In the genomic region with DNA sequence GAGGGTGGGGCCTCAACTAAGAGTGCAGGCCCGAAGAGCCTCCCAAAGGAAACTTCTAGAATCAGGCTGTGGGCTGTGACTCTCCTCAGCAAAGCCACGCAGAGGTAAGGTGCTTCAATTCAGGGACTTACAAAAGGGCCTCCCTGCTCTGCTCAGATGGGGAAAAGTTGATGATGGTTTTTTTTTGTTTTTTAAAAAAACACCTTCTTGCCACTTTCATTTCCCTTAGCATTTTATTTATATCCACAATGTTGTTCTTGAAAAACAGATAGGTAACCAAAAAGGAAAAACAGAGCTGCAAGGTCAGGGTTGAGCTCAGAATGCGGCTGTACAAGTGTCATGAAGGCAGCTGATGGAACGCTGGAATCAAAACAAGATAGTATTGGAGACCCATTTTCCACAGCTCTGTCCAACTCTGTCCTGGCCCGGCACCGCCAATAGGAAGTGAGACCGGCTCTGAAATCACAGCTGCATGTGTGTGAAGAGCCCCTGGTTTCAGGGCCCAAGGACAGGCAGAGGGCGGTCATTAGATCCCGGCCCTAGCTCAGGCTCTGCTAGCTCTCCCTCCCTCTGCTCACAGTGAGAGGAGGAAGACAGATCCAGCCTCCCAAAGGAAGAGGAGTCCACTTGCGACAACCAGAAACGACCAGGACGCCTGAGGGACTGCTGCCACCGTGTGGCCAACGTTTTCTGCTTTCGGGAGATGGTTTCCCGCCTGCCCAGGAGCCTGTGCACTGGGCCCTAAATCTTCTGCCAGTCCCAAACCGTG, we compare ENCODE assay signal across 8 cellular contexts. TPM values are rescaled to one million over a fixed set of nuclear protein-coding genes. Genes with fewer than 3 reads are reported as not detected.
DNase-seq lines count a peak whose midpoint lies in the region; ATAC-seq and TF ChIP-seq lines count a peak whose summit lies in the region.

No MANE protein-coding gene starts in this region.

- no peak overlapping the region for H3K4me3 ChIP-seq in kidney epithelial cell (ENCODE audit: low read depth, low read length)

- ATAC-seq in GM19328 (IDR thresholded peaks at IDR 0.05; ENCODE audit: unreplicated experiment), result no peak

- TF ChIP-seq CTCF in kidney epithelial cell (IDR thresholded peaks at IDR 0.05; ENCODE audit: insufficient read depth, low read length, poor library complexity, severe bottlenecking), result peak; percentile 82

- DNase-seq in NCI-H1105 treated with DMSO at 0.1 percent for 48 hours (lab: John Stamatoyannopoulos, UW), result peak; percentile 5
- DNase-seq in NCI-H1105 (lab: John Stamatoyannopoulos, UW), result no peak
- DNase-seq in NCI-H2081 (lab: John Stamatoyannopoulos, UW), result peak; percentile 24 to 54
- DNase-seq in activated CD4-positive, CD25-positive, alpha-beta regulatory T cell treated with anti-CD3 and anti-CD28 coated beads, Interleukin-2, amount 50 U/mL, for 16 hours (ENCODE audit: low read depth, low spot score), result peak; percentile 52
- peak; percentile 69 for DNase-seq in central memory CD4-positive, alpha-beta T cell
- peak; percentile 29 for DNase-seq in kidney epithelial cell (ENCODE audit: low read depth)
- peak; percentile 74 for DNase-seq in stimulated activated CD4-positive, alpha-beta T cell treated with anti-CD3 and anti-CD28 coated beads, Interleukin-12 subunit alpha, Interleukin-12 subunit beta, amount 100 ng/mL, for 4 hours

- H3K36me3 ChIP-seq in kidney epithelial cell (ENCODE audit: control insufficient read depth, insufficient read depth, low read length), result no peaks in the 10 kb centered on the region

- no peaks in the 10 kb centered on the region for H3K27me3 ChIP-seq in kidney epithelial cell (ENCODE audit: control insufficient read depth, insufficient read depth, low read length)

RNA-seq across cellular contexts. Expression of a gene that starts 58.3 kb away (rescaled TPM):
- total RNA-seq in kidney epithelial cell, result 0.67 and 1.9 TPM in 2 replicates
